ENCODE assay signal across 8 cellular contexts in the genomic region with DNA sequence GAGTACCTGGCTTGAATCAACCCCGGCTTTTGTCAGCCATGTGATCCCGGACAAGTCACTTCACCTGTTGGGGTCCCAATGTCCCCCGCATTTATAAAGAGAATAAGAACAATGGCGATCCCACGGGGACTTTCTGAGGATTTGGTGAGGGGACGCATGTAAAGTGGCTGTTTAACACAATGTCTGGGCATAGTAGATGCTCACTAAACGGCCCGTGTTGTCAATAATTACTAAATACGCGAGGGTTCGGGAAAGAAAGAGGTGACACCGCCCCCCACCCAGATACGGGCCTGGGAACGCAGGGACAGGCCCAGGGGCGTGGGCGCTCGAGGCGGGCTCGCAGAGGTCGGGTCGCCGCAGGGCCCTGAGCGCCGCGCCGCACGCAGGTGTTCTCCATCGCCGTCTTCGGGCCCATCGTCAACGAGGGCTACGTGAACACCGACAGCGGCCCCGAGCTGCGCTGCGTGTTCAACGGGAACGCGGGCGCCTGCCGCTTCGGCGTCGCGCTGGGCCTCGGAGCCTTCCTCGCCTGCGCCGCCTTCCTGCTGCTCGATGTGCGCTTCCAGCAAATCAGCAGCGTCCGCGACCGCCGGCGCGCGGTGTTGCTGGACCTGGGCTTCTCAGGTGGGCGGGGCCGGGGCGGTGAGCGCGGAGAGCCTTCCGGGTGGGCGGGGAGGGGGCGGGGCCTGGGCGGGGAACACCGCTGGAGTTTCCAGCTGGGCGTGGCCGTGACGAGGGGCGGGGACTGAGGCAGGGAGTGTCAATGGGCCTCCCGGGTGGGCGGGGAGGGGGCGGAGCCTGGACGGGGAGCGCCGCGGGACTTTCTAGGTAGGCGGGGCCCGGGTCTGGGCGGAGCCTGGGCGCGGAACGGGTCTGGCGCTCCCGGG. TPM values are rescaled to one million over a fixed set of nuclear protein-coding genes. Genes with fewer than 3 reads are reported as not detected.
DNase-seq lines count a peak whose midpoint lies in the region; ATAC-seq and TF ChIP-seq lines count a peak whose summit lies in the region.

No MANE protein-coding gene starts in this region.

- peak in 1 of 4 donors; percentile 58 for TF ChIP-seq POLR2A in upper lobe of left lung (IDR thresholded peaks at IDR 0.05)

- H3K27me3 ChIP-seq in right atrium auricular region (peaks cover 16 to 26% of the 10 kb centered on the region in 2 donors), upper lobe of left lung (peaks cover 0 to 30% (median 21%) of the 10 kb centered on the region in 4 donors)

- H3K4me1 ChIP-seq in right atrium auricular region (peaks cover 0 to 33% of the 10 kb centered on the region in 2 donors), upper lobe of left lung (peaks cover 26 to 42% (median 29%) of the 10 kb centered on the region in 4 donors)

- DNase-seq in NCI-H524 (lab: John Stamatoyannopoulos, UW) (peak; percentile 18 to 61), NCI-H524 treated with DMSO at 0.1 percent for 48 hours (lab: John Stamatoyannopoulos, UW) (no peak), T-helper 22 cell (ENCODE audit: low read depth) (peak; percentile 98), anterior cingulate cortex (lab: John Stamatoyannopoulos, UW) (peak in 57 of 58 donors; percentile 20 to 94 (median 86)), right atrium auricular region (ENCODE audit: low spot score) (peak; percentile 90), pulmonary artery endothelial cell (ENCODE audit: low read depth, low spot score) (peak; percentile 54), upper lobe of left lung (peak; percentile 94 to 99)

- WGBS in upper lobe of left lung, 2 donors = 9 to 17% methylated on average over 32 to 44 of the region's 90 CpGs

- peak; percentile 48 for ATAC-seq in HG03175 (IDR thresholded peaks at IDR 0.05; ENCODE audit: unreplicated experiment)
- peak; percentile 87 to 92 for ATAC-seq in upper lobe of left lung (ENCODE audit: low FRiP score in 2 of 2)

- H3K27ac ChIP-seq in right atrium auricular region (peak overlapping the region in 1 of 2 donors; percentile 24), upper lobe of left lung (peak overlapping the region in 3 of 4 donors; percentile 34 to 58 (median 52))

- TF ChIP-seq CTCF in right atrium auricular region (IDR thresholded peaks at IDR 0.05) (no peak), upper lobe of left lung (IDR thresholded peaks at IDR 0.05) (no peak)

- H3K4me3 ChIP-seq in right atrium auricular region (peak overlapping the region; percentile 19 to 55), upper lobe of left lung (peak overlapping the region in 3 of 4 donors; percentile 35 to 51 (median 46))

- TF ChIP-seq EP300 in upper lobe of left lung (IDR thresholded peaks at IDR 0.05) = no peak

- H3K36me3 ChIP-seq in right atrium auricular region (no peaks in the 10 kb centered on the region), upper lobe of left lung (peaks cover 0 to 6% (median 4%) of the 10 kb centered on the region in 4 donors)

- no peaks in the 10 kb centered on the region for H3K9me3 ChIP-seq in right atrium auricular region
- H3K9me3 ChIP-seq in upper lobe of left lung = peaks cover 0 to 8% (median 2%) of the 10 kb centered on the region in 4 donors

RNA-seq across cellular contexts. Expression of a gene that starts 2.1 kb away (rescaled TPM):
- total RNA-seq in right atrium auricular region (1 to 10 TPM in 1 of 2 donors, under 1 TPM in 1; 0.52 to 2.1 TPM), pulmonary artery endothelial cell (1.8 and 5.6 TPM in 2 replicates), upper lobe of left lung (1 to 10 TPM in 1 of 6 donors, under 1 TPM in 3, not detected in 2; 0.15 to 1.4 (median 0.34) TPM)

RNA-seq across cellular contexts. Expression of a gene that starts 7.8 kb away (rescaled TPM):
- total RNA-seq in right atrium auricular region (10 to 100 TPM; 11.9 to 12.6 TPM), pulmonary artery endothelial cell (13.5 and 21.1 TPM in 2 replicates), upper lobe of left lung (10 to 100 TPM in 5 of 6 donors, 1 to 10 TPM in 1; 5.2 to 40.3 (median 24.7) TPM)

RNA-seq across cellular contexts. Expression of a gene that starts 10.6 kb away (rescaled TPM):
- total RNA-seq in right atrium auricular region = under 1 TPM in 1 of 2 donors, not detected in 1; 0.30 TPM
- 0.07 and 0.13 TPM in 2 replicates for total RNA-seq in pulmonary artery endothelial cell
- 1 to 10 TPM in 5 of 6 donors, not detected in 1; 2.1 to 5.4 (median 5.0) TPM for total RNA-seq in upper lobe of left lung

RNA-seq across cellular contexts. Expression of a gene that starts 17.8 kb away (rescaled TPM):
- total RNA-seq in right atrium auricular region (10 to 100 TPM; 11.4 to 19.9 TPM), pulmonary artery endothelial cell (22.8 and 23.4 TPM in 2 replicates), upper lobe of left lung (10 to 100 TPM; 20.1 to 62.8 (median 41.7) TPM)

RNA-seq across cellular contexts. Expression of a gene that starts 20.0 kb away (rescaled TPM):
- 10 to 100 TPM; 22.4 to 35.6 TPM for total RNA-seq in right atrium auricular region
- 59.4 and 61.9 TPM in 2 replicates for total RNA-seq in pulmonary artery endothelial cell
- 10 to 100 TPM; 22.0 to 51.6 (median 35.0) TPM for total RNA-seq in upper lobe of left lung
